25 cellular contexts compared by ENCODE assay signal in the genomic region with DNA sequence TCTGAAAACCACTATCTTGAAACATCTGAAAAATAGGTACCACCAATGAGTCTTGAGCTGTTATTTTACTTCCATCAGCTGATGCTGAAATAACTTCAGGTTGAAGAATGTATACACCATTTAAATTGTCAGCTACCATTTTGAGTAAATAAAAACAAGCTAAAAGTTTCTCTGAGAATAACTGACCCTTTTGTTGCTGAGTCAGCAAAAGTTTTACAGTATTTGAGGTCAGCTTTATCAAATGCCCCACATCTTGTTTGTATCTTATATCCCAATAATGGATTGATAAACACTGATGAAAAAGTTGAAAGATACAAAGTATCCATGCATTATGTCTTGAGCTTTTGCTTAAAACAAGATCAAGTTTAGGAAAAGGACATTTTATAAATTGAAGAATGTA.
"Had no signal": no experiment of that assay in that cellular context is flagged by ENCODE, and none has a peak within 500 bp of the region (broad histone marks: within the 10 kb centered on the region; RNA-seq: fewer than 3 reads in every experiment).

No MANE protein-coding gene starts in this region.

- H3K4me1 Mint-ChIP-seq: stimulated activated naive B cell treated with anti-CD40 and anti-IgM and Interleukin-4, amounts not matched to agents 10 μg/mL and 1 μg/mL and 100 μg/mL, for 72 hours had no signal

- H3K4me3 Mint-ChIP-seq: natural killer cell treated with Interleukin-12 subunit alpha and Interleukin-12 subunit beta and Interleukin-15 and Interleukin-18, amount 100 ng/mL, for 72 hours; stimulated activated naive B cell treated with anti-CD40 and anti-IgM and Interleukin-4, amounts not matched to agents 10 μg/mL and 1 μg/mL and 100 μg/mL, for 72 hours had no signal

- H3K36me3 ChIP-seq: ovary had no signal

- H3K4me1 ChIP-seq: left lung, lower lobe of right lung, right atrium auricular region, stomach, testis, thyroid gland, transverse colon, upper lobe of left lung, vagina had no signal

- DNase-seq: hippocampal formation; kidney; left colon; left lung; lower lobe of right lung; mammary epithelial cell; mesenchymal stem cell; ovary; stimulated activated CD4-positive, alpha-beta T cell treated with anti-CD3 and anti-CD28 coated beads, Interleukin-12 subunit alpha, Interleukin-12 subunit beta, amount 100 ng/mL, for 4 hours; stimulated activated CD4-positive, alpha-beta T cell treated with anti-CD3 and anti-CD28 coated beads, Interleukin-15, amount 100 ng/mL, for 24 hours; stimulated activated CD4-positive, alpha-beta T cell treated with anti-CD3 and anti-CD28 coated beads, Interleukin-2, amount 100 ng/mL, for 24 hours; stimulated activated CD4-positive, alpha-beta T cell treated with anti-CD3 and anti-CD28 coated beads, Interleukin-4, amount 100 ng/mL, for 1 hour; stimulated activated naive B cell treated with anti-CD40 and anti-IgM and Interleukin-4, amounts not matched to agents 10 μg/mL and 1 μg/mL and 100 μg/mL, for 72 hours; stimulated activated naive CD8-positive, alpha-beta T cell treated with anti-CD3 and anti-CD28 coated beads, Interleukin-15, Interleukin-2, amounts not matched to agents 100 U/mL and 50 U/mL, for 24 hours; stomach; testis; thyroid gland; transverse colon; upper lobe of left lung had no signal

- H3K27ac ChIP-seq: left lung, lower lobe of right lung, ovary, right atrium auricular region, skin epidermis, stomach, testis, thyroid gland, transverse colon, upper lobe of left lung, vagina had no signal

- H3K4me3 ChIP-seq: left lung, lower lobe of right lung, ovary, right atrium auricular region, skin epidermis, stomach, testis, thyroid gland, transverse colon, upper lobe of left lung, vagina had no signal

- H3K9me3 ChIP-seq: left lung, lower lobe of right lung, ovary, right atrium auricular region, stomach, testis, thyroid gland, transverse colon, upper lobe of left lung, vagina had no signal

- ATAC-seq: left colon; left lung; lower lobe of right lung; natural killer cell treated with Interleukin-12 subunit alpha and Interleukin-12 subunit beta and Interleukin-15 and Interleukin-18, amount 100 ng/mL, for 72 hours; sciatic nerve; stimulated activated naive B cell treated with anti-CD40 and anti-IgM and Interleukin-4, amounts not matched to agents 10 μg/mL and 1 μg/mL and 100 μg/mL, for 72 hours; stimulated activated naive CD8-positive, alpha-beta T cell treated with anti-CD3 and anti-CD28 coated beads, Interleukin-15, Interleukin-2, amounts not matched to agents 100 U/mL and 50 U/mL, for 24 hours had no signal

- H3K27me3 Mint-ChIP-seq: natural killer cell treated with Interleukin-12 subunit alpha and Interleukin-12 subunit beta and Interleukin-15 and Interleukin-18, amount 100 ng/mL, for 72 hours; progenitor cell of endocrine pancreas; stimulated activated naive B cell treated with anti-CD40 and anti-IgM and Interleukin-4, amounts not matched to agents 10 μg/mL and 1 μg/mL and 100 μg/mL, for 72 hours had no signal

- H3K9me3 Mint-ChIP-seq: natural killer cell treated with Interleukin-12 subunit alpha and Interleukin-12 subunit beta and Interleukin-15 and Interleukin-18, amount 100 ng/mL, for 72 hours; stimulated activated naive B cell treated with anti-CD40 and anti-IgM and Interleukin-4, amounts not matched to agents 10 μg/mL and 1 μg/mL and 100 μg/mL, for 72 hours had no signal

- H3K27me3 ChIP-seq: left lung, ovary, right atrium auricular region, stomach, testis, thyroid gland, transverse colon, upper lobe of left lung, vagina had no signal

- H3K27ac Mint-ChIP-seq: natural killer cell treated with Interleukin-12 subunit alpha and Interleukin-12 subunit beta and Interleukin-15 and Interleukin-18, amount 100 ng/mL, for 72 hours; progenitor cell of endocrine pancreas; stimulated activated naive B cell treated with anti-CD40 and anti-IgM and Interleukin-4, amounts not matched to agents 10 μg/mL and 1 μg/mL and 100 μg/mL, for 72 hours had no signal
